ENCODE assay signal across 9 cellular contexts in genomic region chr10:22505923-22506685, GRCh38.
DNase-seq lines count a peak whose midpoint lies in the region; ATAC-seq and TF ChIP-seq lines count a peak whose summit lies in the region.
"Had no signal": no experiment of that assay in that cellular context is flagged by ENCODE, and none has a peak within 500 bp of the region (broad histone marks: within the 10 kb centered on the region; RNA-seq: fewer than 3 reads in every experiment).

No MANE protein-coding gene starts in this region.

- intact Hi-C loops in CD14-positive monocyte (cut with micrococcal nuclease) = no loop called here

- H3K4me3 ChIP-seq in retinal pigment epithelial cell (ENCODE audit: low read length) = no peak overlapping the region
- H3K4me3 ChIP-seq: cardiac muscle cell had no signal

- H3K4me1 Mint-ChIP-seq in CD14-positive monocyte = peaks cover 7% of the 10 kb centered on the region

- ATAC-seq in HG03175 (IDR thresholded peaks at IDR 0.05; ENCODE audit: unreplicated experiment) (peak; percentile 87), GM19455 (IDR thresholded peaks at IDR 0.05; ENCODE audit: unreplicated experiment) (no peak), GM21423 (IDR thresholded peaks at IDR 0.05; ENCODE audit: unreplicated experiment) (no peak)

- DNase-seq in CD14-positive monocyte (ENCODE audit: low spot score) = no peak
- DNase-seq in activated T-cell treated with anti-CD3 and anti-CD28 coated beads, Interleukin-2, amount 50 U/mL, for 1 hour = peak; percentile 31
- peak; percentile 57 for DNase-seq in retinal pigment epithelial cell (ENCODE audit: low read depth)
- DNase-seq in hepatic stellate cell (ENCODE audit: low spot score) = no peak
- DNase-seq in mesenteric fat pad (ENCODE audit: low spot score) = no peak

- peak overlapping the region in 3 of 7 donors; percentile 8 to 29 (median 18) for H3K27ac Mint-ChIP-seq in CD14-positive monocyte

- H3K27me3 Mint-ChIP-seq in CD14-positive monocyte (ENCODE audit: low read depth in 3 of 3) = peaks cover 0 to 2% (median 2%) of the 10 kb centered on the region in 3 donors

- TF ChIP-seq CTCF in CD14-positive monocyte (IDR thresholded peaks at IDR 0.05) (no peak), retinal pigment epithelial cell (conservative IDR thresholded peaks at IDR 0.05; ENCODE audit: low read depth, low read length) (no peak)

- peak overlapping the region; percentile 22 to 82 for H3K4me3 Mint-ChIP-seq in CD14-positive monocyte

- H3K36me3 Mint-ChIP-seq in CD14-positive monocyte = no peaks in the 10 kb centered on the region

- peaks cover 0 to 12% (median 5%) of the 10 kb centered on the region in 7 donors for H3K9me3 Mint-ChIP-seq in CD14-positive monocyte

Comparison
In these comparisons a context has a peak if more than half of its experiments do, and no peak if none do; other contexts are left out.
1. DNase-seq: peak in activated T-cell treated with anti-CD3 and anti-CD28 coated beads, Interleukin-2, amount 50 U/mL, for 1 hour (single experiment) and retinal pigment epithelial cell (single experiment); none in CD14-positive monocyte (single experiment), hepatic stellate cell (single experiment) and mesenteric fat pad (single experiment).